12 cellular contexts compared by ENCODE assay signal in the genomic region with DNA sequence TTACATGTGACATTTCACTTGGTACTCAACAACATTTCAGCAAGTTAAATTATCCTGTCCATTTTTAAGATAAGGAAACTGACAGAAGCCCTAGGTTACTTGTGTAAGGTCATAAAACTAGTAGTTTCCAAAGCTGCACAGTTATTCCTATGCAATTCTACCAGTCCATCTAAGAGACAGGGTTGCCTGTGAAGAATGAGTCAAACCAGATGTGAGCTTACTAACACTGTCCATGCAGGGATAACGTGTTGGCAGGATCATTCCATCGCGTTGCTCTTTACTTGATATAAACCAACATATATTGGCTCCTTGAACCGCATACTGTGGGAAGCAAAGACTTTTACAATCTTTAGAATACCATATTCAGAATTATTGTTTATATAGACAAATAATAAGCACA.
DNase-seq lines count a peak whose midpoint lies in the region; ATAC-seq and TF ChIP-seq lines count a peak whose summit lies in the region.
"Had no signal": no experiment of that assay in that cellular context is flagged by ENCODE, and none has a peak within 500 bp of the region (broad histone marks: within the 10 kb centered on the region; RNA-seq: fewer than 3 reads in every experiment).

No MANE protein-coding gene starts in this region.

- POLR2A ChIA-PET in A673 (lab: Charles Lee; ENCODE audit: low non-redundant PET) = no interaction called here

- H3K4me3 ChIP-seq in A673 (ENCODE audit: low read depth, low read length, poor library complexity, severe bottlenecking) (no peak overlapping the region), HFF-Myc (replicated peaks; ENCODE audit: low read depth, low read length) (no peak overlapping the region), astrocyte of the spinal cord (ENCODE audit: low read depth, low read length) (no peak overlapping the region)
- H3K4me3 ChIP-seq: BLaER1 treated with 17β-estradiol and CSF1 and Interleukin-3, amounts not matched to agents 10 nM and 100 nM had no signal

- H3K9me3 ChIP-seq in A673 (ENCODE audit: low read depth, low read length, poor library complexity, severe bottlenecking) = no peaks in the 10 kb centered on the region
- H3K9me3 ChIP-seq: BLaER1 treated with 17β-estradiol and CSF1 and Interleukin-3, amounts not matched to agents 10 nM and 100 nM had no signal

- TF ChIP-seq CTCF in A673 (conservative IDR thresholded peaks at IDR 0.05; ENCODE audit: low read depth, low read length) = no peak
- no peak for TF ChIP-seq CTCF in HFF-Myc (IDR thresholded peaks at IDR 0.05; ENCODE audit: low read depth, low read length, missing control alignments)
- TF ChIP-seq CTCF in astrocyte of the spinal cord (IDR thresholded peaks at IDR 0.05; ENCODE audit: low read depth, low read length) = no peak

- ATAC-seq in GM18502 (IDR thresholded peaks at IDR 0.05; ENCODE audit: poor library complexity, unreplicated experiment) = no peak
- ATAC-seq in HG03442 (IDR thresholded peaks at IDR 0.05; ENCODE audit: unreplicated experiment) = no peak

- peak overlapping the region; percentile 22 for H3K27ac ChIP-seq in A673 (ENCODE audit: low read depth, low read length, poor library complexity, severe bottlenecking)
- H3K27ac ChIP-seq: BLaER1 treated with 17β-estradiol and CSF1 and Interleukin-3, amounts not matched to agents 10 nM and 100 nM had no signal

- BruUV-seq in A673 (replicated peaks; lab: Mats Ljungman, UMichigan) = no TSS peak

- peak; percentile 51 for DNase-seq in A673 (ENCODE audit: low spot score)
- DNase-seq in HFF-Myc (ENCODE audit: extremely low read depth, low read depth) = peak; percentile 79
- DNase-seq in astrocyte of the spinal cord (ENCODE audit: low read depth, low spot score) = peak; percentile 66
- peak; percentile 75 for DNase-seq in iris pigment epithelial cell (ENCODE audit: low read depth)
- DNase-seq in activated CD4-positive, alpha-beta T cell treated with anti-CD3 and anti-CD28 coated beads for 48 hours = no peak
- DNase-seq in NCI-H510A (lab: John Stamatoyannopoulos, UW) = no peak
- DNase-seq: activated CD4-positive, alpha-beta memory T cell treated with anti-CD3 and anti-CD28 coated beads for 36 hours; stimulated activated CD4-positive, alpha-beta T cell treated with anti-CD3 and anti-CD28 coated beads, Interleukin-1b, Interleukin-23, amount 100 ng/mL, for 48 hours; stimulated activated naive CD4-positive, alpha-beta T cell had no signal

- no peaks in the 10 kb centered on the region for H3K27me3 ChIP-seq in A673 (replicated peaks; ENCODE audit: insufficient read depth, low read depth, low read length, poor library complexity)
- H3K27me3 ChIP-seq: BLaER1 treated with 17β-estradiol and CSF1 and Interleukin-3, amounts not matched to agents 10 nM and 100 nM had no signal

- H3K36me3 ChIP-seq in A673 (ENCODE audit: insufficient read depth, low read length, poor library complexity, severe bottlenecking) = no peaks in the 10 kb centered on the region
- H3K36me3 ChIP-seq: BLaER1 treated with 17β-estradiol and CSF1 and Interleukin-3, amounts not matched to agents 10 nM and 100 nM had no signal

- CTCF ChIA-PET in A673 (lab: Charles Lee) = no interaction called here

- in situ Hi-C loops in astrocyte of the spinal cord (cut with HindIII; ENCODE audit: low sequenced_read_pairs) = no loop called here

- intact Hi-C loops in A673 (cut with micrococcal nuclease; ENCODE audit: unreplicated experiment) = loop anchor here (5.0 to 10.0 kb wide), 3 partner anchors 37 to 432 kb away; no protein-coding TSS in a partner anchor

- peaks cover 45% of the 10 kb centered on the region for H3K4me1 ChIP-seq in A673 (ENCODE audit: insufficient read depth, low read length, poor library complexity, severe bottlenecking)
- H3K4me1 ChIP-seq: BLaER1 treated with 17β-estradiol and CSF1 and Interleukin-3, amounts not matched to agents 10 nM and 100 nM had no signal

Comparison
In these comparisons a context has a peak if more than half of its experiments do, and no peak if none do; other contexts are left out.
1. DNase-seq: peak in A673 (single experiment), HFF-Myc (single experiment), astrocyte of the spinal cord (single experiment) and iris pigment epithelial cell (single experiment); none in activated CD4-positive, alpha-beta T cell treated with anti-CD3 and anti-CD28 coated beads for 48 hours (single experiment) and NCI-H510A (single experiment).